1 cellular context compared by ENCODE assay signal in the genomic region with DNA sequence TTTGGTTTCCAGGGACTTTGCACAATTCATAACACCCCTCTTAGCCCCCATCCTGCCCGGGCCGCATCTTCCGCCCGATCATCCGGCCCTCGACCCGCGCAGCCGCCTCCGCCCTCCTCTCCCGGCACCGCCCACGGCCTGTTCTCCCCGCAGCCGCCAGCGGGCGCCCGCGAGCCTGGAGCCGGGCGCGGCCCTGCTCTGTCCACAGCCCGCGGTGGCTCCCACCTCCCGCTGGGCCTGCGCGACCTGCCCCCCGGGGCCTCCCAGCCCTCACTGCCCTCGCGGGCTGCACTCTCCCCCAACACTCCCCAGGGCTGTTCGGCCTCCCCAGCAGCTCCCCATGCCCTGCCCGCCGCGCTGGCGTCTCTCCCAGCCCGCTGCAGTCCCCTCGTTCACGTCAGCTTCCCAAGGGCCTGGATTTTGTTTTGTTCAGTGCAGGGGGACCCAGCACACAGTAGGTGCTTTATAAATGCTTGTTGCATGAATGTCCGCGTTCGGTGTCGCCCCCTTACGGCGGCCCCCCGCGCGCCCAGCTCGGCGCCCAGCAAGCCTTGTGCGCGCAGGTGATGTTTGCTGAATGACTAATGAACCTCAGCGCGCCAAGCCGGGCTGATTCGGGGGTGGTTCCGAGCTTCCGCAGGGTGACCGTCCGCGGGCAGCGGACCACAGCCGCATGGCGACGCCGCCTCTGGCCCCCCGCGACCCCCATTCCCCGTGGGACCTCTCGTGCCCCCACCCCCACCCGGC.
A peak's percentile ranks its signal among the peaks of the same experiment; 100 is the strongest.
TF ChIP-seq lines count a peak whose summit lies in the region.

No MANE protein-coding gene starts in this region.

TF ChIP-seq in HepG2, 621 proteins besides CTCF, POLR2A, EP300 and RAD21 (continued from another document and continues in another):
- TF ChIP-seq, protein P1, sequence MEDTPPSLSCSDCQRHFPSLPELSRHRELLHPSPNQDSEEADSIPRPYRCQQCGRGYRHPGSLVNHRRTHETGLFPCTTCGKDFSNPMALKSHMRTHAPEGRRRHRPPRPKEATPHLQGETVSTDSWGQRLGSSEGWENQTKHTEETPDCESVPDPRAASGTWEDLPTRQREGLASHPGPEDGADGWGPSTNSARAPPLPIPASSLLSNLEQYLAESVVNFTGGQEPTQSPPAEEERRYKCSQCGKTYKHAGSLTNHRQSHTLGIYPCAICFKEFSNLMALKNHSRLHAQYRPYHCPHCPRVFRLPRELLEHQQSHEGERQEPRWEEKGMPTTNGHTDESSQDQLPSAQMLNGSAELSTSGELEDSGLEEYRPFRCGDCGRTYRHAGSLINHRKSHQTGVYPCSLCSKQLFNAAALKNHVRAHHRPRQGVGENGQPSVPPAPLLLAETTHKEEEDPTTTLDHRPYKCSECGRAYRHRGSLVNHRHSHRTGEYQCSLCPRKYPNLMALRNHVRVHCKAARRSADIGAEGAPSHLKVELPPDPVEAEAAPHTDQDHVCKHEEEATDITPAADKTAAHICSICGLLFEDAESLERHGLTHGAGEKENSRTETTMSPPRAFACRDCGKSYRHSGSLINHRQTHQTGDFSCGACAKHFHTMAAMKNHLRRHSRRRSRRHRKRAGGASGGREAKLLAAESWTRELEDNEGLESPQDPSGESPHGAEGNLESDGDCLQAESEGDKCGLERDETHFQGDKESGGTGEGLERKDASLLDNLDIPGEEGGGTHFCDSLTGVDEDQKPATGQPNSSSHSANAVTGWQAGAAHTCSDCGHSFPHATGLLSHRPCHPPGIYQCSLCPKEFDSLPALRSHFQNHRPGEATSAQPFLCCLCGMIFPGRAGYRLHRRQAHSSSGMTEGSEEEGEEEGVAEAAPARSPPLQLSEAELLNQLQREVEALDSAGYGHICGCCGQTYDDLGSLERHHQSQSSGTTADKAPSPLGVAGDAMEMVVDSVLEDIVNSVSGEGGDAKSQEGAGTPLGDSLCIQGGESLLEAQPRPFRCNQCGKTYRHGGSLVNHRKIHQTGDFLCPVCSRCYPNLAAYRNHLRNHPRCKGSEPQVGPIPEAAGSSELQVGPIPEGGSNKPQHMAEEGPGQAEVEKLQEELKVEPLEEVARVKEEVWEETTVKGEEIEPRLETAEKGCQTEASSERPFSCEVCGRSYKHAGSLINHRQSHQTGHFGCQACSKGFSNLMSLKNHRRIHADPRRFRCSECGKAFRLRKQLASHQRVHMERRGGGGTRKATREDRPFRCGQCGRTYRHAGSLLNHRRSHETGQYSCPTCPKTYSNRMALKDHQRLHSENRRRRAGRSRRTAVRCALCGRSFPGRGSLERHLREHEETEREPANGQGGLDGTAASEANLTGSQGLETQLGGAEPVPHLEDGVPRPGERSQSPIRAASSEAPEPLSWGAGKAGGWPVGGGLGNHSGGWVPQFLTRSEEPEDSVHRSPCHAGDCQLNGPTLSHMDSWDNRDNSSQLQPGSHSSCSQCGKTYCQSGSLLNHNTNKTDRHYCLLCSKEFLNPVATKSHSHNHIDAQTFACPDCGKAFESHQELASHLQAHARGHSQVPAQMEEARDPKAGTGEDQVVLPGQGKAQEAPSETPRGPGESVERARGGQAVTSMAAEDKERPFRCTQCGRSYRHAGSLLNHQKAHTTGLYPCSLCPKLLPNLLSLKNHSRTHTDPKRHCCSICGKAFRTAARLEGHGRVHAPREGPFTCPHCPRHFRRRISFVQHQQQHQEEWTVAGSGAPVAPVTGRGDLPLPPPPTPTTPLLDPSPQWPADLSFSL (CRISPR knock-in tag; IDR thresholded peaks at IDR 0.05), result no peak
- TF ChIP-seq ZNF550 (CRISPR knock-in tag; IDR thresholded peaks at IDR 0.05; ENCODE audit: borderline replicate concordance) (peak; percentile 60; the same call in 1 of the 2 replicates), ZNF557 (CRISPR knock-in tag; IDR thresholded peaks at IDR 0.05) (0 out of 2 replicates have a peak, but pooled peaks have one; percentile 11), CEBPG (CRISPR knock-in tag; IDR thresholded peaks at IDR 0.05) (no peak), FOSL2 (CRISPR knock-in tag; IDR thresholded peaks at IDR 0.05) (peak; percentile 82), NFIB (CRISPR knock-in tag; IDR thresholded peaks at IDR 0.05; ENCODE audit: borderline replicate concordance) (no peak), RFXANK (CRISPR knock-in tag; IDR thresholded peaks at IDR 0.05) (no peak), SUZ12 (IDR thresholded peaks at IDR 0.05; ENCODE audit: low read depth, low read length) (no peak), ARID2 (CRISPR knock-in tag; IDR thresholded peaks at IDR 0.05; ENCODE audit: borderline replicate concordance) (no peak), ZNF333 (CRISPR knock-in tag; IDR thresholded peaks at IDR 0.05; ENCODE audit: borderline replicate concordance) (no peak), ZNF616 (CRISPR knock-in tag; IDR thresholded peaks at IDR 0.05; ENCODE audit: low read depth) (no peak), ZNF501 (CRISPR knock-in tag; IDR thresholded peaks at IDR 0.05) (peak; percentile 58), NRL (CRISPR knock-in tag; IDR thresholded peaks at IDR 0.05; ENCODE audit: borderline replicate concordance) (no peak; the same call in 1 of the 2 replicates), EZH2 (conservative IDR thresholded peaks at IDR 0.05; ENCODE audit: low read depth, low read length) (no peak), ZNF776 (CRISPR knock-in tag; IDR thresholded peaks at IDR 0.05) (no peak), STAT5B (CRISPR knock-in tag; IDR thresholded peaks at IDR 0.05) (no peak), ZNF296 (CRISPR knock-in tag; conservative IDR thresholded peaks at IDR 0.05) (no peak), HOXA3 (CRISPR knock-in tag; IDR thresholded peaks at IDR 0.05) (peak; percentile 49; the same call in 1 of the 2 replicates), MATR3 (CRISPR knock-in tag; IDR thresholded peaks at IDR 0.05) (no peak)
- TF ChIP-seq, protein P2, sequence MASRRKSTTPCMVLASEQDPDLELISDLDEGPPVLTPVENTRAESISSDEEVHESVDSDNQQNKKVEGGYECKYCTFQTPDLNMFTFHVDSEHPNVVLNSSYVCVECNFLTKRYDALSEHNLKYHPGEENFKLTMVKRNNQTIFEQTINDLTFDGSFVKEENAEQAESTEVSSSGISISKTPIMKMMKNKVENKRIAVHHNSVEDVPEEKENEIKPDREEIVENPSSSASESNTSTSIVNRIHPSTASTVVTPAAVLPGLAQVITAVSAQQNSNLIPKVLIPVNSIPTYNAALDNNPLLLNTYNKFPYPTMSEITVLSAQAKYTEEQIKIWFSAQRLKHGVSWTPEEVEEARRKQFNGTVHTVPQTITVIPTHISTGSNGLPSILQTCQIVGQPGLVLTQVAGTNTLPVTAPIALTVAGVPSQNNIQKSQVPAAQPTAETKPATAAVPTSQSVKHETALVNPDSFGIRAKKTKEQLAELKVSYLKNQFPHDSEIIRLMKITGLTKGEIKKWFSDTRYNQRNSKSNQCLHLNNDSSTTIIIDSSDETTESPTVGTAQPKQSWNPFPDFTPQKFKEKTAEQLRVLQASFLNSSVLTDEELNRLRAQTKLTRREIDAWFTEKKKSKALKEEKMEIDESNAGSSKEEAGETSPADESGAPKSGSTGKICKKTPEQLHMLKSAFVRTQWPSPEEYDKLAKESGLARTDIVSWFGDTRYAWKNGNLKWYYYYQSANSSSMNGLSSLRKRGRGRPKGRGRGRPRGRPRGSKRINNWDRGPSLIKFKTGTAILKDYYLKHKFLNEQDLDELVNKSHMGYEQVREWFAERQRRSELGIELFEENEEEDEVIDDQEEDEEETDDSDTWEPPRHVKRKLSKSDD (CRISPR knock-in tag; IDR thresholded peaks at IDR 0.05; ENCODE audit: low read depth), result no peak
- TF ChIP-seq, protein P3, sequence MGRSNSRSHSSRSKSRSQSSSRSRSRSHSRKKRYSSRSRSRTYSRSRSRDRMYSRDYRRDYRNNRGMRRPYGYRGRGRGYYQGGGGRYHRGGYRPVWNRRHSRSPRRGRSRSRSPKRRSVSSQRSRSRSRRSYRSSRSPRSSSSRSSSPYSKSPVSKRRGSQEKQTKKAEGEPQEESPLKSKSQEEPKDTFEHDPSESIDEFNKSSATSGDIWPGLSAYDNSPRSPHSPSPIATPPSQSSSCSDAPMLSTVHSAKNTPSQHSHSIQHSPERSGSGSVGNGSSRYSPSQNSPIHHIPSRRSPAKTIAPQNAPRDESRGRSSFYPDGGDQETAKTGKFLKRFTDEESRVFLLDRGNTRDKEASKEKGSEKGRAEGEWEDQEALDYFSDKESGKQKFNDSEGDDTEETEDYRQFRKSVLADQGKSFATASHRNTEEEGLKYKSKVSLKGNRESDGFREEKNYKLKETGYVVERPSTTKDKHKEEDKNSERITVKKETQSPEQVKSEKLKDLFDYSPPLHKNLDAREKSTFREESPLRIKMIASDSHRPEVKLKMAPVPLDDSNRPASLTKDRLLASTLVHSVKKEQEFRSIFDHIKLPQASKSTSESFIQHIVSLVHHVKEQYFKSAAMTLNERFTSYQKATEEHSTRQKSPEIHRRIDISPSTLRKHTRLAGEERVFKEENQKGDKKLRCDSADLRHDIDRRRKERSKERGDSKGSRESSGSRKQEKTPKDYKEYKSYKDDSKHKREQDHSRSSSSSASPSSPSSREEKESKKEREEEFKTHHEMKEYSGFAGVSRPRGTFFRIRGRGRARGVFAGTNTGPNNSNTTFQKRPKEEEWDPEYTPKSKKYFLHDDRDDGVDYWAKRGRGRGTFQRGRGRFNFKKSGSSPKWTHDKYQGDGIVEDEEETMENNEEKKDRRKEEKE (IDR thresholded peaks at IDR 0.05), result no peak
- TF ChIP-seq, protein P4, sequence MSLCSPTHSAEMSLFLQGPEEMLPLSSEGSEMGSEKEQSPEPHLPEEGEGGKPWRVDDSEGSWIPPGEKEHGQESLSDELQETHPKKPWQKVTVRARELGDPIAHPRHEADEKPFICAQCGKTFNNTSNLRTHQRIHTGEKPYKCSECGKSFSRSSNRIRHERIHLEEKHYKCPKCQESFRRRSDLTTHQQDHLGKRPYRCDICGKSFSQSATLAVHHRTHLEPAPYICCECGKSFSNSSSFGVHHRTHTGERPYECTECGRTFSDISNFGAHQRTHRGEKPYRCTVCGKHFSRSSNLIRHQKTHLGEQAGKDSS (CRISPR knock-in tag; IDR thresholded peaks at IDR 0.05; ENCODE audit: borderline replicate concordance, low read depth), result peak; percentile 30; the same call in 1 of the 2 replicates
- TF ChIP-seq, protein P5, sequence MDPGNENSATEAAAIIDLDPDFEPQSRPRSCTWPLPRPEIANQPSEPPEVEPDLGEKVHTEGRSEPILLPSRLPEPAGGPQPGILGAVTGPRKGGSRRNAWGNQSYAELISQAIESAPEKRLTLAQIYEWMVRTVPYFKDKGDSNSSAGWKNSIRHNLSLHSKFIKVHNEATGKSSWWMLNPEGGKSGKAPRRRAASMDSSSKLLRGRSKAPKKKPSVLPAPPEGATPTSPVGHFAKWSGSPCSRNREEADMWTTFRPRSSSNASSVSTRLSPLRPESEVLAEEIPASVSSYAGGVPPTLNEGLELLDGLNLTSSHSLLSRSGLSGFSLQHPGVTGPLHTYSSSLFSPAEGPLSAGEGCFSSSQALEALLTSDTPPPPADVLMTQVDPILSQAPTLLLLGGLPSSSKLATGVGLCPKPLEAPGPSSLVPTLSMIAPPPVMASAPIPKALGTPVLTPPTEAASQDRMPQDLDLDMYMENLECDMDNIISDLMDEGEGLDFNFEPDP (CRISPR knock-in tag; conservative IDR thresholded peaks at IDR 0.05), result no peak
- TF ChIP-seq, protein P6, sequence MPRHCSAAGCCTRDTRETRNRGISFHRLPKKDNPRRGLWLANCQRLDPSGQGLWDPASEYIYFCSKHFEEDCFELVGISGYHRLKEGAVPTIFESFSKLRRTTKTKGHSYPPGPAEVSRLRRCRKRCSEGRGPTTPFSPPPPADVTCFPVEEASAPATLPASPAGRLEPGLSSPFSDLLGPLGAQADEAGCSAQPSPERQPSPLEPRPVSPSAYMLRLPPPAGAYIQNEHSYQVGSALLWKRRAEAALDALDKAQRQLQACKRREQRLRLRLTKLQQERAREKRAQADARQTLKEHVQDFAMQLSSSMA (CRISPR knock-in tag; IDR thresholded peaks at IDR 0.05), result no peak
- TF ChIP-seq, protein P7, sequence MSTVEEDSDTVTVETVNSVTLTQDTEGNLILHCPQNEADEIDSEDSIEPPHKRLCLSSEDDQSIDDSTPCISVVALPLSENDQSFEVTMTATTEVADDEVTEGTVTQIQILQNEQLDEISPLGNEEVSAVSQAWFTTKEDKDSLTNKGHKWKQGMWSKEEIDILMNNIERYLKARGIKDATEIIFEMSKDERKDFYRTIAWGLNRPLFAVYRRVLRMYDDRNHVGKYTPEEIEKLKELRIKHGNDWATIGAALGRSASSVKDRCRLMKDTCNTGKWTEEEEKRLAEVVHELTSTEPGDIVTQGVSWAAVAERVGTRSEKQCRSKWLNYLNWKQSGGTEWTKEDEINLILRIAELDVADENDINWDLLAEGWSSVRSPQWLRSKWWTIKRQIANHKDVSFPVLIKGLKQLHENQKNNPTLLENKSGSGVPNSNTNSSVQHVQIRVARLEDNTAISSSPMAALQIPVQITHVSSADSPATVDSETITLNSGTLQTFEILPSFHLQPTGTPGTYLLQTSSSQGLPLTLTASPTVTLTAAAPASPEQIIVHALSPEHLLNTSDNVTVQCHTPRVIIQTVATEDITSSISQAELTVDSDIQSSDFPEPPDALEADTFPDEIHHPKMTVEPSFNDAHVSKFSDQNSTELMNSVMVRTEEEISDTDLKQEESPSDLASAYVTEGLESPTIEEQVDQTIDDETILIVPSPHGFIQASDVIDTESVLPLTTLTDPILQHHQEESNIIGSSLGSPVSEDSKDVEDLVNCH (CRISPR knock-in tag; IDR thresholded peaks at IDR 0.05), result no peak
- TF ChIP-seq, protein P8, sequence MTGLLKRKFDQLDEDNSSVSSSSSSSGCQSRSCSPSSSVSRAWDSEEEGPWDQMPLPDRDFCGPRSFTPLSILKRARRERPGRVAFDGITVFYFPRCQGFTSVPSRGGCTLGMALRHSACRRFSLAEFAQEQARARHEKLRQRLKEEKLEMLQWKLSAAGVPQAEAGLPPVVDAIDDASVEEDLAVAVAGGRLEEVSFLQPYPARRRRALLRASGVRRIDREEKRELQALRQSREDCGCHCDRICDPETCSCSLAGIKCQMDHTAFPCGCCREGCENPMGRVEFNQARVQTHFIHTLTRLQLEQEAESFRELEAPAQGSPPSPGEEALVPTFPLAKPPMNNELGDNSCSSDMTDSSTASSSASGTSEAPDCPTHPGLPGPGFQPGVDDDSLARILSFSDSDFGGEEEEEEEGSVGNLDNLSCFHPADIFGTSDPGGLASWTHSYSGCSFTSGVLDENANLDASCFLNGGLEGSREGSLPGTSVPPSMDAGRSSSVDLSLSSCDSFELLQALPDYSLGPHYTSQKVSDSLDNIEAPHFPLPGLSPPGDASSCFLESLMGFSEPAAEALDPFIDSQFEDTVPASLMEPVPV (CRISPR knock-in tag; IDR thresholded peaks at IDR 0.05), result no peak
- TF ChIP-seq, protein P9, sequence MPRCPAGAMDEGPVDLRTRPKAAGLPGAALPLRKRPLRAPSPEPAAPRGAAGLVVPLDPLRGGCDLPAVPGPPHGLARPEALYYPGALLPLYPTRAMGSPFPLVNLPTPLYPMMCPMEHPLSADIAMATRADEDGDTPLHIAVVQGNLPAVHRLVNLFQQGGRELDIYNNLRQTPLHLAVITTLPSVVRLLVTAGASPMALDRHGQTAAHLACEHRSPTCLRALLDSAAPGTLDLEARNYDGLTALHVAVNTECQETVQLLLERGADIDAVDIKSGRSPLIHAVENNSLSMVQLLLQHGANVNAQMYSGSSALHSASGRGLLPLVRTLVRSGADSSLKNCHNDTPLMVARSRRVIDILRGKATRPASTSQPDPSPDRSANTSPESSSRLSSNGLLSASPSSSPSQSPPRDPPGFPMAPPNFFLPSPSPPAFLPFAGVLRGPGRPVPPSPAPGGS (CRISPR knock-in tag; IDR thresholded peaks at IDR 0.05), result no peak
